ENCODE assay signal across 13 cellular contexts in the genomic region with DNA sequence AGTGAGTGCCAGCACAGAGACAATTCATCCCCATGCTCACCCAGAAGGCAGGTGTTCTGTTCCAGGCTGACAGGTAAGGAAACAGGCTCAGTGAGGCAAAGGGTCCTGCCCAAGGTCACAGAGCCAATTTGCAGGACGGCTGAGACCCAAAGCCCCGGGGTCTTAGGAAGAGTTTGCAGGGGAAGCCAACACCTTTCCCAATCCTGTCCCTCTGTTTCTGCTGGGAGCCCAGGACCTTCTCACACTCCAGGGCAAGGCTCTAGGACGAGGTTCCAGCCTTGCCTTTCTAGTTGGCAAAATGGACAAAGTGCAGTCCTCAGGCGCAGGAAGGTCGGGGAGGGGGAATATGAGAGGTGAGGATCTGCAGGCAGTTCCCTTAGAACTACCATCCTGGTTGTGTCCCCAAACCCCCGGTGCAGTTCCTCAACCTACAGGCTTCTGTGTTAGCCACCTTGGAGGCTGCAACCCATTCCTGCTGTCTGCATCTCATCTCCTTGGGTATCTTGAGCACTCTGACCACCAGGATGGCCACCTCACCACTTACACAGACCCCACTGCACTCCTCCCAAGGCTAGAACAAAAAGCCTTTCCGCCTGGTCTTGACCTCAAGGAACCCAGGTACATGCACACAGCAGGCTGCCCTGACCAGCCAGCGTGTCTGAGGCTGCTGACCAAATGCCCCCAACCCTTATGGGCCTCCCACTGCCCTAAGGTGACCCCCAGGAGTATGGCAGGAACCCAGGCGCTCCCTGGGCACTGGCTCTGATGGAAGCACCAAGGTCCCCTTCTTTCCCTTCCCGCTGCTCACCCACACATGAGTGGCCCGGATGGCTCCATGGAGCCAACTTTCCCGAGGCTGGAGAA. TPM values are rescaled to one million over a fixed set of nuclear protein-coding genes. Genes with fewer than 3 reads are reported as not detected.
DNase-seq lines count a peak whose midpoint lies in the region; ATAC-seq and TF ChIP-seq lines count a peak whose summit lies in the region.
"Had no signal": no experiment of that assay in that cellular context is flagged by ENCODE, and none has a peak within 500 bp of the region (broad histone marks: within the 10 kb centered on the region; RNA-seq: fewer than 3 reads in every experiment).

No MANE protein-coding gene starts in this region.

- CTCF ChIA-PET in SK-N-SH (lab: Yijun Ruan, JAX), result no interaction called here

- peaks cover 8% of the 10 kb centered on the region for H3F3A ChIP-seq in SK-N-SH (replicated peaks; ENCODE audit: insufficient read depth)

- no peaks in the 10 kb centered on the region for H3K9me2 ChIP-seq in SK-N-SH

- H3K9me3 Mint-ChIP-seq in activated T-helper 1 cell treated with anti-CD3 and anti-CD28 coated beads, Interleukin-12 subunit alpha, Interleukin-12 subunit beta, Interleukin-2, Interleukin-4 antibody, amounts not matched to agents 30 ng/mL and 10 ng/mL and 1 ng/mL, durations not matched to agents 14 hours and 24 hours and 36 hours, result peaks cover 3% of the 10 kb centered on the region
- peaks cover 29% of the 10 kb centered on the region for H3K9me3 Mint-ChIP-seq in nephron progenitor cell

- POLR2A ChIA-PET in SK-N-SH (lab: Yijun Ruan, JAX), result no interaction called here

- H4K20me1 ChIP-seq in SK-N-SH (ENCODE audit: insufficient read depth), result peaks cover 19% of the 10 kb centered on the region

- TF ChIP-seq CTCF in SK-N-SH (IDR thresholded peaks at IDR 0.05), result no peak
- TF ChIP-seq CTCF in GM10266 (IDR thresholded peaks at IDR 0.05; ENCODE audit: control insufficient read depth, insufficient read depth, low read depth, missing control alignments), result no peak
- no peak for TF ChIP-seq CTCF in nephron progenitor cell (IDR thresholded peaks at IDR 0.05)

- no peak overlapping the region for H3K27ac Mint-ChIP-seq in activated T-helper 1 cell treated with anti-CD3 and anti-CD28 coated beads, Interleukin-12 subunit alpha, Interleukin-12 subunit beta, Interleukin-2, Interleukin-4 antibody, amounts not matched to agents 30 ng/mL and 10 ng/mL and 1 ng/mL, durations not matched to agents 14 hours and 24 hours and 36 hours
- no peak overlapping the region for H3K27ac Mint-ChIP-seq in nephron progenitor cell

- intact Hi-C loops in activated T-helper 1 cell treated with anti-CD3 and anti-CD28 coated beads, Interleukin-12 subunit alpha, Interleukin-12 subunit beta, Interleukin-2, Interleukin-4 antibody, amounts not matched to agents 30 ng/mL and 10 ng/mL and 1 ng/mL, durations not matched to agents 14 hours and 24 hours and 36 hours (cut with micrococcal nuclease), result loop anchor here (5.0 kb wide), 3 partner anchors 323 to 1893 kb away; a partner anchor contains a TSS

- no peak overlapping the region for H3K27ac ChIP-seq in SK-N-SH (ENCODE audit: low read depth in 2 of 2, low read length in 1 of 2)
- H3K27ac ChIP-seq: 22Rv1, breast epithelium had no signal

- peaks cover 0 to 11% of the 10 kb centered on the region in 2 experiments; a peak in 1 of 4 replicates for H3K4me1 ChIP-seq in SK-N-SH (ENCODE audit: control insufficient read depth in 1 of 2, insufficient read depth in 2 of 2, low read depth in 1 of 2, low read length in 1 of 2)

- peak overlapping the region; percentile 86 for H3K4me3 Mint-ChIP-seq in activated T-helper 1 cell treated with anti-CD3 and anti-CD28 coated beads, Interleukin-12 subunit alpha, Interleukin-12 subunit beta, Interleukin-2, Interleukin-4 antibody, amounts not matched to agents 30 ng/mL and 10 ng/mL and 1 ng/mL, durations not matched to agents 14 hours and 24 hours and 36 hours
- H3K4me3 Mint-ChIP-seq in nephron progenitor cell, result peak overlapping the region; percentile 82

- H3K9me3 ChIP-seq in SK-N-SH, result no peaks in the 10 kb centered on the region
- H3K9me3 ChIP-seq: breast epithelium, tibial nerve had no signal

- peaks cover 14% of the 10 kb centered on the region for H3K4me1 Mint-ChIP-seq in activated T-helper 1 cell treated with anti-CD3 and anti-CD28 coated beads, Interleukin-12 subunit alpha, Interleukin-12 subunit beta, Interleukin-2, Interleukin-4 antibody, amounts not matched to agents 30 ng/mL and 10 ng/mL and 1 ng/mL, durations not matched to agents 14 hours and 24 hours and 36 hours (ENCODE audit: low read depth)
- H3K4me1 Mint-ChIP-seq in nephron progenitor cell, result peaks cover 37% of the 10 kb centered on the region

- no peak overlapping the region for H3K9ac ChIP-seq in SK-N-SH

- H3K27me3 ChIP-seq in SK-N-SH (ENCODE audit: insufficient read depth), result peaks cover 32% of the 10 kb centered on the region; the same call in 1 of the 2 replicates
- H3K27me3 ChIP-seq: breast epithelium, tibial nerve had no signal

- DNase-seq in SK-N-SH (no peak), GM10266 (ENCODE audit: extremely low spot score) (peak; percentile 17), nephron progenitor cell (no peak), left lobe of liver (ENCODE audit: low spot score) (no peak)
- DNase-seq in activated T-helper 1 cell treated with anti-CD3 and anti-CD28 coated beads, Interleukin-12 subunit alpha, Interleukin-12 subunit beta, Interleukin-2, Interleukin-4 antibody, amounts not matched to agents 30 ng/mL and 10 ng/mL and 1 ng/mL, durations not matched to agents 14 hours and 24 hours and 36 hours (ENCODE audit: low spot score), result no peak
- DNase-seq in activated CD4-positive, CD25-positive, alpha-beta regulatory T cell treated with anti-CD3 and anti-CD28 coated beads, Interleukin-2, amount 50 U/mL, for 72 hours, result no peak
- DNase-seq: DMS79, retina had no signal

- no peak for TF ChIP-seq EP300 in SK-N-SH (IDR thresholded peaks at IDR 0.05; ENCODE audit: borderline replicate concordance in 1 of 2, low read depth in 1 of 2, low read length in 1 of 2)

- no peak for ATAC-seq in SK-N-SH treated with all-trans-retinoic acid at 6 μM for 48 hours
- no peak for ATAC-seq in left lobe of liver
- no peak for ATAC-seq in GM19035 (IDR thresholded peaks at IDR 0.05; ENCODE audit: unreplicated experiment)

- H3K27me3 Mint-ChIP-seq in activated T-helper 1 cell treated with anti-CD3 and anti-CD28 coated beads, Interleukin-12 subunit alpha, Interleukin-12 subunit beta, Interleukin-2, Interleukin-4 antibody, amounts not matched to agents 30 ng/mL and 10 ng/mL and 1 ng/mL, durations not matched to agents 14 hours and 24 hours and 36 hours (ENCODE audit: insufficient read depth), result peaks cover 20% of the 10 kb centered on the region
- H3K27me3 Mint-ChIP-seq in nephron progenitor cell (ENCODE audit: low read depth, poor library complexity), result peaks cover 47% of the 10 kb centered on the region

- H2AFZ ChIP-seq in SK-N-SH (ENCODE audit: low read depth), result no peak overlapping the region

- H3K36me3 ChIP-seq in SK-N-SH (replicated peaks in 1 of 2; ENCODE audit: control insufficient read depth in 1 of 2, insufficient read depth in 2 of 2, low read length in 1 of 2), result no peaks in the 10 kb centered on the region
- H3K36me3 ChIP-seq: breast epithelium, tibial nerve had no signal

- peaks cover 24% of the 10 kb centered on the region for H3K79me2 ChIP-seq in SK-N-SH (ENCODE audit: insufficient read depth)

- no peaks in the 10 kb centered on the region for H3K36me3 Mint-ChIP-seq in activated T-helper 1 cell treated with anti-CD3 and anti-CD28 coated beads, Interleukin-12 subunit alpha, Interleukin-12 subunit beta, Interleukin-2, Interleukin-4 antibody, amounts not matched to agents 30 ng/mL and 10 ng/mL and 1 ng/mL, durations not matched to agents 14 hours and 24 hours and 36 hours (ENCODE audit: low read depth)
- H3K36me3 Mint-ChIP-seq in nephron progenitor cell (ENCODE audit: low read depth), result no peaks in the 10 kb centered on the region

- H3K4me2 ChIP-seq in SK-N-SH, result 0 out of 2 replicates have a peak overlapping the region, but pooled peaks have one; percentile 88

- H3K4me3 ChIP-seq in SK-N-SH (ENCODE audit: low read depth in 2 of 2, low read length in 1 of 2), result no peak overlapping the region

- no peak for TF ChIP-seq RAD21 in SK-N-SH (IDR thresholded peaks at IDR 0.05; ENCODE audit: low read length)

- WGBS in SK-N-SH (ENCODE audit: low lambda C conversion rate), result 33% methylated on average over 12 of the region's 12 CpGs

TF ChIP-seq in SK-N-SH, 30 proteins besides CTCF, POLR2A, EP300 and RAD21 (continues in another document):
- no peak for TF ChIP-seq GATA2 (CRISPR knock-in tag; IDR thresholded peaks at IDR 0.05)
- no peak for TF ChIP-seq TCF12 (IDR thresholded peaks at IDR 0.05)
- TF ChIP-seq FOXJ3 (CRISPR knock-in tag; IDR thresholded peaks at IDR 0.05), result no peak
- no peak for TF ChIP-seq RCOR1 (IDR thresholded peaks at IDR 0.05; ENCODE audit: low read length)
- TF ChIP-seq POLR2AphosphoS5 (IDR thresholded peaks at IDR 0.05; ENCODE audit: low read depth, low read length), result no peak
- TF ChIP-seq CHD2 (IDR thresholded peaks at IDR 0.05; ENCODE audit: low read length, partially characterized antibody), result no peak
- TF ChIP-seq TAF1 (IDR thresholded peaks at IDR 0.05; ENCODE audit: borderline replicate concordance, low read depth, low read length), result no peak
- no peak for TF ChIP-seq RXRA (IDR thresholded peaks at IDR 0.05; ENCODE audit: borderline replicate concordance, low read depth)

TF ChIP-seq in SK-N-SH treated with all-trans-retinoic acid at 6 μM for 48 hours, 23 proteins besides CTCF, POLR2A, EP300 and RAD21:
- no peak for TF ChIP-seq ZNF8 (CRISPR knock-in tag; IDR thresholded peaks at IDR 0.05)

RNA-seq across cellular contexts. Expression of a gene that starts 1.9 kb away (rescaled TPM):
- 7.2 and 11.4 TPM in 2 replicates for polyA plus RNA-seq in SK-N-SH (2012; rRNA removed)
- 10.2 and 11.5 TPM in 2 replicates for polyA plus RNA-seq in SK-N-SH (2012; cell fraction: cytosol; rRNA removed)
- polyA plus RNA-seq in SK-N-SH (2012; cell fraction: nucleus; rRNA removed), result 14.8 and 22.7 TPM in 2 replicates
- total RNA-seq in activated T-helper 1 cell treated with anti-CD3 and anti-CD28 coated beads, Interleukin-12 subunit alpha, Interleukin-12 subunit beta, Interleukin-2, Interleukin-4 antibody, amounts not matched to agents 30 ng/mL and 10 ng/mL and 1 ng/mL, durations not matched to agents 14 hours and 24 hours and 36 hours, result 34.2 and 36.7 TPM in 2 replicates
- total RNA-seq in left lobe of liver, result 24.6 TPM

RNA-seq across cellular contexts. Expression of a gene that starts 44.5 kb away (rescaled TPM):
- 21.6 and 23.1 TPM in 2 replicates for polyA plus RNA-seq in SK-N-SH (2012; rRNA removed)
- polyA plus RNA-seq in SK-N-SH (2012; cell fraction: cytosol; rRNA removed), result 22.9 and 26.1 TPM in 2 replicates
- polyA plus RNA-seq in SK-N-SH (2012; cell fraction: nucleus; rRNA removed), result 17.2 and 19.8 TPM in 2 replicates
- total RNA-seq in activated T-helper 1 cell treated with anti-CD3 and anti-CD28 coated beads, Interleukin-12 subunit alpha, Interleukin-12 subunit beta, Interleukin-2, Interleukin-4 antibody, amounts not matched to agents 30 ng/mL and 10 ng/mL and 1 ng/mL, durations not matched to agents 14 hours and 24 hours and 36 hours, result 12.3 and 14.5 TPM in 2 replicates
- total RNA-seq in left lobe of liver, result 7.6 TPM
